Comparison of ENCODE assay signal across 1 cellular context in the genomic region with DNA sequence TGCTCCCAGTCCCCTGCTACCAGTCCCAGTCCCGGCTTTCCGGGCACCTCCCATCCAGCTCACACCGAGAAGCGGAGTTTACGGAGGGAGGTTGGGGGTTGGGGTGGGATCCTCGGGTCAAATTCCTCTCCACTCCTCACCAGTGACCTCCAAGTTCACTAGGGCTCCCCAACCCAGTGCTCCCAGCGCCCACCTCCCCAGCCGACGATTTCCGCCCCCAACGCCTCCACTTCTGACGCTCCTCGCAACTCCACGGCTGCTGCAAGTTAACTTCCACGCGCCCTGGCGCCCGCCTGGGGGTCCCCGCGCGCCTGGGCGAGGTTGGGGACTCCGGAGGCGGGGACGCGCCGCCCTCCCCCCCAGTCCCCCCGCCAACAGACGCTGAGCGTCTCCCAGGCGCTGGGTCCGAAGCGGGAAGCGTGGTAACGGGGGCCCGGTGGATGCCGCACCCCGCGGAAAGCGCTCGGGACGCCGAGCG.
TF ChIP-seq lines count a peak whose summit lies in the region.

No MANE protein-coding gene starts in this region.

TF ChIP-seq in GM12878, 131 proteins besides CTCF, POLR2A, EP300 and RAD21 (continued from another document):
- TF ChIP-seq, protein P1, sequence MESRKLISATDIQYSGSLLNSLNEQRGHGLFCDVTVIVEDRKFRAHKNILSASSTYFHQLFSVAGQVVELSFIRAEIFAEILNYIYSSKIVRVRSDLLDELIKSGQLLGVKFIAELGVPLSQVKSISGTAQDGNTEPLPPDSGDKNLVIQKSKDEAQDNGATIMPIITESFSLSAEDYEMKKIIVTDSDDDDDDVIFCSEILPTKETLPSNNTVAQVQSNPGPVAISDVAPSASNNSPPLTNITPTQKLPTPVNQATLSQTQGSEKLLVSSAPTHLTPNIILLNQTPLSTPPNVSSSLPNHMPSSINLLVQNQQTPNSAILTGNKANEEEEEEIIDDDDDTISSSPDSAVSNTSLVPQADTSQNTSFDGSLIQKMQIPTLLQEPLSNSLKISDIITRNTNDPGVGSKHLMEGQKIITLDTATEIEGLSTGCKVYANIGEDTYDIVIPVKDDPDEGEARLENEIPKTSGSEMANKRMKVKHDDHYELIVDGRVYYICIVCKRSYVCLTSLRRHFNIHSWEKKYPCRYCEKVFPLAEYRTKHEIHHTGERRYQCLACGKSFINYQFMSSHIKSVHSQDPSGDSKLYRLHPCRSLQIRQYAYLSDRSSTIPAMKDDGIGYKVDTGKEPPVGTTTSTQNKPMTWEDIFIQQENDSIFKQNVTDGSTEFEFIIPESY (IDR thresholded peaks at IDR 0.05): no peak
- TF ChIP-seq SIN3A (IDR thresholded peaks at IDR 0.05; ENCODE audit: low read depth, low read length) (no peak), ZZZ3 (IDR thresholded peaks at IDR 0.05; ENCODE audit: control insufficient read depth, insufficient read length, low read depth) (no peak), GATAD2B (conservative IDR thresholded peaks at IDR 0.05; ENCODE audit: low read depth) (no peak; the same call in 1 of the 2 replicates), WRNIP1 (IDR thresholded peaks at IDR 0.05; ENCODE audit: borderline replicate concordance, low read depth, low read length) (no peak), JUND (IDR thresholded peaks at IDR 0.05; ENCODE audit: low read depth, low read length) (no peak), TCF3 (IDR thresholded peaks at IDR 0.05; ENCODE audit: borderline replicate concordance, insufficient read depth, low read depth, low read length) (no peak), CHD1 (IDR thresholded peaks at IDR 0.05; ENCODE audit: low read depth, low read length) (no peak), RAD51 (IDR thresholded peaks at IDR 0.05) (no peak), MTA2 (IDR thresholded peaks at IDR 0.05; ENCODE audit: low read depth) (peak; percentile 11; the same call in 1 of the 2 replicates), SREBF2 (IDR thresholded peaks at IDR 0.05; ENCODE audit: low read length) (no peak), BACH1 (IDR thresholded peaks at IDR 0.05; ENCODE audit: borderline replicate concordance) (peak; percentile 15; the same call in 1 of the 2 replicates), RCOR1 (conservative IDR thresholded peaks at IDR 0.05; ENCODE audit: low read depth, low read length) (no peak), POLR2AphosphoS2 (IDR thresholded peaks at IDR 0.05; ENCODE audit: low read depth, low read length) (no peak), ZNF217 (IDR thresholded peaks at IDR 0.05) (no peak), POU2F2 (IDR thresholded peaks at IDR 0.05; ENCODE audit: borderline replicate concordance, low read depth, low read length) (no peak), SMC3 (IDR thresholded peaks at IDR 0.05; ENCODE audit: borderline replicate concordance, low read length) (no peak), IKZF1 (conservative IDR thresholded peaks at IDR 0.05) (no peak), BRCA1 (IDR thresholded peaks at IDR 0.05; ENCODE audit: low read depth, low read length) (no peak), KDM1A (IDR thresholded peaks at IDR 0.05; ENCODE audit: borderline replicate concordance) (no peak), IRF4 (IDR thresholded peaks at IDR 0.05; ENCODE audit: low read depth, low read length) (no peak), FOS (IDR thresholded peaks at IDR 0.05; ENCODE audit: borderline replicate concordance, extremely low read depth, insufficient read length) (no peak), MEF2B (IDR thresholded peaks at IDR 0.05; ENCODE audit: partially characterized antibody, poor library complexity, severe bottlenecking) (peak; percentile 15), CHD2 (IDR thresholded peaks at IDR 0.05; ENCODE audit: borderline replicate concordance, low read depth, low read length) (no peak), POLR2AphosphoS5 (IDR thresholded peaks at IDR 0.05; ENCODE audit: low read length) (no peak), HDGF (IDR thresholded peaks at IDR 0.05) (no peak), TCF12 (IDR thresholded peaks at IDR 0.05; ENCODE audit: low read depth, low read length) (no peak), PAX5 (IDR thresholded peaks at IDR 0.05; ENCODE audit: borderline replicate concordance, low read depth, low read length) (no peak), ETV6 (conservative IDR thresholded peaks at IDR 0.05 in 1 of 2, IDR thresholded peaks at IDR 0.05 in 1 of 2; ENCODE audit: borderline replicate concordance in 1 of 2, low read depth in 1 of 2) (no peak)
- TF ChIP-seq, protein P2, sequence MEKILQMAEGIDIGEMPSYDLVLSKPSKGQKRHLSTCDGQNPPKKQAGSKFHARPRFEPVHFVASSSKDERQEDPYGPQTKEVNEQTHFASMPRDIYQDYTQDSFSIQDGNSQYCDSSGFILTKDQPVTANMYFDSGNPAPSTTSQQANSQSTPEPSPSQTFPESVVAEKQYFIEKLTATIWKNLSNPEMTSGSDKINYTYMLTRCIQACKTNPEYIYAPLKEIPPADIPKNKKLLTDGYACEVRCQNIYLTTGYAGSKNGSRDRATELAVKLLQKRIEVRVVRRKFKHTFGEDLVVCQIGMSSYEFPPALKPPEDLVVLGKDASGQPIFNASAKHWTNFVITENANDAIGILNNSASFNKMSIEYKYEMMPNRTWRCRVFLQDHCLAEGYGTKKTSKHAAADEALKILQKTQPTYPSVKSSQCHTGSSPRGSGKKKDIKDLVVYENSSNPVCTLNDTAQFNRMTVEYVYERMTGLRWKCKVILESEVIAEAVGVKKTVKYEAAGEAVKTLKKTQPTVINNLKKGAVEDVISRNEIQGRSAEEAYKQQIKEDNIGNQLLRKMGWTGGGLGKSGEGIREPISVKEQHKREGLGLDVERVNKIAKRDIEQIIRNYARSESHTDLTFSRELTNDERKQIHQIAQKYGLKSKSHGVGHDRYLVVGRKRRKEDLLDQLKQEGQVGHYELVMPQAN (conservative IDR thresholded peaks at IDR 0.05): no peak
